15 cellular contexts compared by ENCODE assay signal in the genomic region with DNA sequence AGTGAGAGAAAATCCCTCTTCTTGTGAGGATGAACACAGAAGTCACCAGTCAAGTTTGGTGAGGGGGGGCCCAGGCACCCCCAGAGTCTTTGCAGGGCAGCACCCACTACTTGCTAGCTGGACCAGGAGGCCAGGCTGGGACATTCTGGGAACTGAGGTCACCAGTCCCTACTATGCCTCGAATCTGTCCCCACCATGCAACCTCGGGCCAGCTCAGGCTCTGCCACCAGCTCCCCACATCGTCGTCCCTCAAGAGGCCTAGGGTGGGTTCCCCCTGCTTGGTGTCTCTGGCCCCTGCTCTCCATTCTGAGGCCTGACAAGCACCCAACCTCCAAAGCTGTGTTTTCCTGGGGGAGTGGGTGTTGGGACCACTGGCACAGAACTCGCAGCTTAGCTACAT. TPM values are rescaled to one million over a fixed set of nuclear protein-coding genes. Genes with fewer than 3 reads are reported as not detected.
A peak's percentile ranks its signal among the peaks of the same experiment; 100 is the strongest.
DNase-seq lines count a peak whose midpoint lies in the region; ATAC-seq and TF ChIP-seq lines count a peak whose summit lies in the region.
"Had no signal": no experiment of that assay in that cellular context is flagged by ENCODE, and none has a peak within 500 bp of the region (broad histone marks: within the 10 kb centered on the region; RNA-seq: fewer than 3 reads in every experiment).

No MANE protein-coding gene starts in this region.

- H3K36me3 ChIP-seq in PC-3 (ENCODE audit: low read depth, low read length) (no peaks in the 10 kb centered on the region), skeletal muscle tissue (ENCODE audit: control insufficient read depth in 3 of 3, insufficient read depth in 3 of 3, low read length in 3 of 3) (peaks cover 0 to 2% (median 0%) of the 10 kb centered on the region in 3 donors)
- H3K36me3 ChIP-seq: cardiac muscle cell, sigmoid colon had no signal

- H3K79me2 ChIP-seq in PC-3 (ENCODE audit: low read length), result no peaks in the 10 kb centered on the region

- H3F3A ChIP-seq in PC-3 (ENCODE audit: low read length, unreplicated experiment), result no peaks in the 10 kb centered on the region

- no peaks in the 10 kb centered on the region for H3K9me2 ChIP-seq in PC-3 (replicated peaks; ENCODE audit: low read length)

- no peaks in the 10 kb centered on the region for H3K27me3 Mint-ChIP-seq in activated CD4-positive, alpha-beta T cell treated with anti-CD3 and anti-CD28 coated beads for 36 hours
- peaks cover 6% of the 10 kb centered on the region for H3K27me3 Mint-ChIP-seq in glutamatergic neuron (ENCODE audit: unreplicated experiment)

- no peak overlapping the region for H3K27ac Mint-ChIP-seq in activated CD4-positive, alpha-beta T cell treated with anti-CD3 and anti-CD28 coated beads for 36 hours
- no peak overlapping the region for H3K27ac Mint-ChIP-seq in glutamatergic neuron (ENCODE audit: unreplicated experiment)

- H3K4me1 Mint-ChIP-seq in activated CD4-positive, alpha-beta T cell treated with anti-CD3 and anti-CD28 coated beads for 36 hours, result peaks cover 4% of the 10 kb centered on the region
- H3K4me1 Mint-ChIP-seq in glutamatergic neuron (ENCODE audit: low read depth, unreplicated experiment), result peaks cover 3% of the 10 kb centered on the region

- H4K20me1 ChIP-seq in PC-3 (ENCODE audit: low read length), result no peaks in the 10 kb centered on the region

- CTCF ChIA-PET in activated CD4-positive, alpha-beta T cell treated with anti-CD3 and anti-CD28 coated beads for 36 hours (lab: Charles Lee), result interaction anchor here (0.8 to 1.3 kb wide), 3 partner anchors 17 to 604 kb away, joined by 3 read pairs; no protein-coding TSS in a partner anchor
- CTCF ChIA-PET in PC-3 (lab: Charles Lee), result interaction anchor here (0.5 kb wide), 1 partner anchor 602 kb away, joined by 3 read pairs; no protein-coding TSS in a partner anchor

- ATAC-seq in activated CD4-positive, alpha-beta T cell treated with anti-CD3 and anti-CD28 coated beads for 36 hours, result no peak
- no peak for ATAC-seq in PC-3
- no peak for ATAC-seq in sciatic nerve

- H3K4me3 Mint-ChIP-seq in activated CD4-positive, alpha-beta T cell treated with anti-CD3 and anti-CD28 coated beads for 36 hours, result peak overlapping the region; percentile 47
- H3K4me3 Mint-ChIP-seq in glutamatergic neuron (ENCODE audit: unreplicated experiment), result peak overlapping the region; percentile 42

- TF ChIP-seq CTCF in PC-3 (conservative IDR thresholded peaks at IDR 0.05; ENCODE audit: low read depth, low read length) (no peak), glutamatergic neuron (IDR thresholded peaks at IDR 0.05; ENCODE audit: partially characterized antibody, unreplicated experiment) (no peak)

- DNase-seq in activated CD4-positive, alpha-beta T cell treated with anti-CD3 and anti-CD28 coated beads for 36 hours, result no peak
- no peak for DNase-seq in activated CD4-positive, alpha-beta T cell treated with anti-CD3 and anti-CD28 coated beads for 1 hour
- no peak for DNase-seq in PC-3
- no peak for DNase-seq in glutamatergic neuron
- no peak for DNase-seq in cerebellar cortex (ENCODE audit: low spot score)
- DNase-seq in NCI-H2227 treated with DMSO at 0.1 percent for 48 hours (lab: John Stamatoyannopoulos, UW), result no peak
- DNase-seq in sciatic nerve (ENCODE audit: low spot score), result no peak
- DNase-seq: activated effector memory CD4-positive, alpha-beta T cell treated with Interleukin-2 at 50 U/mL for 16 hours; HCEC 1CT; NCI-H2081 had no signal

- H3K9me3 ChIP-seq in PC-3 (ENCODE audit: low read length), result no peaks in the 10 kb centered on the region
- peaks cover 0 to 4% (median 0%) of the 10 kb centered on the region in 3 donors for H3K9me3 ChIP-seq in skeletal muscle tissue (ENCODE audit: control insufficient read depth in 3 of 3, low read length in 3 of 3)

- H3K27ac ChIP-seq in PC-3 (ENCODE audit: low read length) (no peak overlapping the region), skeletal muscle tissue (ENCODE audit: low read depth, low read length) (no peak overlapping the region)
- H3K27ac ChIP-seq: cardiac muscle cell, HL-60, SJSA1 had no signal

- POLR2A ChIA-PET in activated CD4-positive, alpha-beta T cell treated with anti-CD3 and anti-CD28 coated beads for 36 hours (lab: Charles Lee), result no interaction called here
- POLR2A ChIA-PET in PC-3 (lab: Charles Lee; ENCODE audit: unreplicated experiment), result no interaction called here

- H3K36me3 Mint-ChIP-seq in activated CD4-positive, alpha-beta T cell treated with anti-CD3 and anti-CD28 coated beads for 36 hours (ENCODE audit: low read depth), result no peaks in the 10 kb centered on the region
- H3K36me3 Mint-ChIP-seq in glutamatergic neuron (ENCODE audit: unreplicated experiment), result no peaks in the 10 kb centered on the region

- H3K9ac ChIP-seq in PC-3 (ENCODE audit: low read length), result no peak overlapping the region
- H3K9ac ChIP-seq in skeletal muscle tissue (ENCODE audit: low read depth in 1 of 3, low read length in 3 of 3), result peak overlapping the region in 2 of 3 donors; percentile 78 to 87

- intact Hi-C loops in activated CD4-positive, alpha-beta T cell treated with anti-CD3 and anti-CD28 coated beads for 36 hours (cut with DNase I, micrococcal nuclease), result loop anchor here in 1 of 2 experiments (5.0 to 10.0 kb wide), 2 partner anchors 599 to 916 kb away; a partner anchor contains a TSS
- intact Hi-C loops in PC-3 (cut with micrococcal nuclease) (loop anchor here (10.0 kb wide), 2 partner anchors 184 to 404 kb away; a partner anchor contains a TSS), sciatic nerve (cut with DNase I) (no loop called here)

- H3K4me2 ChIP-seq in PC-3 (ENCODE audit: low read length), result peak overlapping the region; percentile 81

- H3K27me3 ChIP-seq in PC-3 (ENCODE audit: low read length), result no peaks in the 10 kb centered on the region
- H3K27me3 ChIP-seq in skeletal muscle tissue (ENCODE audit: control insufficient read depth in 3 of 3, insufficient read depth in 3 of 3, low read length in 3 of 3), result no peaks in the 10 kb centered on the region
- H3K27me3 ChIP-seq: sigmoid colon, SJSA1 had no signal

- H3K4me3 ChIP-seq in PC-3 (ENCODE audit: low read length) (peak overlapping the region; percentile 66; the same call in 1 of the 2 replicates), skeletal muscle tissue (ENCODE audit: low read length in 3 of 3) (peak overlapping the region in 2 of 3 donors; percentile 76 to 79)

- no peak overlapping the region for H2AFZ ChIP-seq in PC-3 (ENCODE audit: low read length)

- no peaks in the 10 kb centered on the region for H3K9me3 Mint-ChIP-seq in activated CD4-positive, alpha-beta T cell treated with anti-CD3 and anti-CD28 coated beads for 36 hours (ENCODE audit: low read depth)
- peaks cover 2% of the 10 kb centered on the region for H3K9me3 Mint-ChIP-seq in glutamatergic neuron (ENCODE audit: unreplicated experiment)

- BruUV-seq in PC-3 (replicated peaks; lab: Mats Ljungman, UMichigan), result TSS peak; percentile 45

- H3K4me1 ChIP-seq in PC-3 (ENCODE audit: insufficient read depth, low read length), result peaks cover 10% of the 10 kb centered on the region; the same call in 1 of the 2 replicates
- peaks cover 15 to 21% (median 16%) of the 10 kb centered on the region in 3 donors for H3K4me1 ChIP-seq in skeletal muscle tissue (ENCODE audit: control insufficient read depth in 3 of 3, insufficient read depth in 3 of 3, low read length in 3 of 3)

RNA-seq across cellular contexts. Expression of a gene that starts 22.2 kb away (rescaled TPM):
- total RNA-seq in activated CD4-positive, alpha-beta T cell treated with anti-CD3 and anti-CD28 coated beads for 36 hours, result 1 to 10 TPM; 7.0 to 7.7 TPM
- 22.6 and 25.3 TPM in 2 replicates for total RNA-seq in PC-3 (2014; rRNA removed)
- 17.5 TPM for total RNA-seq in glutamatergic neuron (ENCODE audit: unreplicated experiment)
- total RNA-seq in skeletal muscle tissue, result 17.7 TPM
- total RNA-seq in sciatic nerve, result 9.7 TPM
